ENCODE assay signal across 8 cellular contexts in the genomic region with DNA sequence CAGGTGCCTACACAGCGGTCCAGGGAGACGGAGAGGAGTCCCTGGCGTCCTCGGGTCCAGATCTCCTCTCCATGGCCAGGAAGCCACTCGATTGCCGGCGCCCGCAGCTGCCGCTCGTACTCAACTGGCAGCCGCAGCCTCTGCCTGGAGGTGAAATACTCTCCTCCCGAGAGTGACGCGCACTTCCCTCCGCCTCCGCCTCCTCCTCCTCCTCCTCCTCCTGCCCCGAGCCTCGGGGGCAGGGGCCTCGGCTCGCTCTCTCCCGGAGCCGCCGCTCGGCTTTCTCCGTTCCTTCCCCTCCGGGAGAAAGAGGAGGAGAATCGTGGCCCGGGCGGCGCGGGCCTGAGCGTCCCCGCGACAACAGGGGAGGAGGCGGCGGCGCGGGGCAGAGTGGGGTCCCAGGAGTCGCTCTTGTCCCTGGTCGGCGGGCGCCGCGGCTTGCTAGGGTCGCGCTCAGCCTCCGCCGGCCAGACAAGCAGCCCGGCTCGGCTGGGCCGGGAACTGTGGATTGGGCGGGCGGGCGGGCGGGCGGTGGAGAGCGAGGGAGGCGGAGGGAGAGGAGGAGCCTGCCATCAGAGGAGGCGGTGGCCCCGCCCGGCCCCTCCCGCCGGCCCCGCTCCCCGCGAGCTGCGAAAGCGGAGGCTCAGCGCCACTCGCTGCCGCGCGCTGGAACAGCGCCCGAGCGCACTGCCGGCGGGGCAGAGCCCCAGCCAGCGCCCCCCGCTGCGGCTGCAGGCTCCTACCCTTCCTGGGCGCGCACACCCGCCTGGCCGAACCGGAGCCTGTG. TPM values are rescaled to one million over a fixed set of nuclear protein-coding genes. Genes with fewer than 3 reads are reported as not detected.
A peak's percentile ranks its signal among the peaks of the same experiment; 100 is the strongest.
DNase-seq lines count a peak whose midpoint lies in the region; TF ChIP-seq lines count a peak whose summit lies in the region.

A gene with protein sequence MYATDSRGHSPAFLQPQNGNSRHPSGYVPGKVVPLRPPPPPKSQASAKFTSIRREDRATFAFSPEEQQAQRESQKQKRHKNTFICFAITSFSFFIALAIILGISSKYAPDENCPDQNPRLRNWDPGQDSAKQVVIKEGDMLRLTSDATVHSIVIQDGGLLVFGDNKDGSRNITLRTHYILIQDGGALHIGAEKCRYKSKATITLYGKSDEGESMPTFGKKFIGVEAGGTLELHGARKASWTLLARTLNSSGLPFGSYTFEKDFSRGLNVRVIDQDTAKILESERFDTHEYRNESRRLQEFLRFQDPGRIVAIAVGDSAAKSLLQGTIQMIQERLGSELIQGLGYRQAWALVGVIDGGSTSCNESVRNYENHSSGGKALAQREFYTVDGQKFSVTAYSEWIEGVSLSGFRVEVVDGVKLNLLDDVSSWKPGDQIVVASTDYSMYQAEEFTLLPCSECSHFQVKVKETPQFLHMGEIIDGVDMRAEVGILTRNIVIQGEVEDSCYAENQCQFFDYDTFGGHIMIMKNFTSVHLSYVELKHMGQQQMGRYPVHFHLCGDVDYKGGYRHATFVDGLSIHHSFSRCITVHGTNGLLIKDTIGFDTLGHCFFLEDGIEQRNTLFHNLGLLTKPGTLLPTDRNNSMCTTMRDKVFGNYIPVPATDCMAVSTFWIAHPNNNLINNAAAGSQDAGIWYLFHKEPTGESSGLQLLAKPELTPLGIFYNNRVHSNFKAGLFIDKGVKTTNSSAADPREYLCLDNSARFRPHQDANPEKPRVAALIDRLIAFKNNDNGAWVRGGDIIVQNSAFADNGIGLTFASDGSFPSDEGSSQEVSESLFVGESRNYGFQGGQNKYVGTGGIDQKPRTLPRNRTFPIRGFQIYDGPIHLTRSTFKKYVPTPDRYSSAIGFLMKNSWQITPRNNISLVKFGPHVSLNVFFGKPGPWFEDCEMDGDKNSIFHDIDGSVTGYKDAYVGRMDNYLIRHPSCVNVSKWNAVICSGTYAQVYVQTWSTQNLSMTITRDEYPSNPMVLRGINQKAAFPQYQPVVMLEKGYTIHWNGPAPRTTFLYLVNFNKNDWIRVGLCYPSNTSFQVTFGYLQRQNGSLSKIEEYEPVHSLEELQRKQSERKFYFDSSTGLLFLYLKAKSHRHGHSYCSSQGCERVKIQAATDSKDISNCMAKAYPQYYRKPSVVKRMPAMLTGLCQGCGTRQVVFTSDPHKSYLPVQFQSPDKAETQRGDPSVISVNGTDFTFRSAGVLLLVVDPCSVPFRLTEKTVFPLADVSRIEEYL (N-terminal part only) (minus strand): TSS at position 126 of the 787 bp plus-strand sequence. CDS start 18,140 bp downstream, outside the sequence.

- no peak within 1 kb of the TSS for H2AK5ac ChIP-seq in H9 (ENCODE audit: insufficient read length, low read length)

- no peaks in the 10 kb centered on the region; the same call in 1 of the 2 replicates for H3K27me3 ChIP-seq in H9 (ENCODE audit: insufficient read depth, low read length)
- no peaks in the 10 kb centered on the region for H3K27me3 ChIP-seq in MG63
- no peaks in the 10 kb centered on the region; the same call in 1 of the 2 replicates for H3K27me3 ChIP-seq in SK-N-SH (ENCODE audit: insufficient read depth)
- H3K27me3 ChIP-seq in suprapubic skin: no peaks in the 10 kb centered on the region

- no peak within 1 kb of the TSS for H2BK5ac ChIP-seq in H9 (ENCODE audit: insufficient read length, low read length)

- H3K9me2 ChIP-seq in SK-N-SH: no peaks in the 10 kb centered on the region

- POLR2A ChIA-PET in SK-N-SH (lab: Yijun Ruan, JAX): no interaction called here

- H3K9me3 ChIP-seq in H9 (ENCODE audit: control insufficient read depth, low read depth, low read length) (no peaks in the 10 kb centered on the region), MG63 (no peaks in the 10 kb centered on the region), SK-N-SH (no peaks in the 10 kb centered on the region), suprapubic skin (no peaks in the 10 kb centered on the region)

- TF ChIP-seq POLR2A in suprapubic skin (IDR thresholded peaks at IDR 0.05): peak; percentile 82 to 92

- no peak within 1 kb of the TSS for H3K23ac ChIP-seq in H9 (ENCODE audit: insufficient read length, low read depth, low read length)

- no peak within 1 kb of the TSS for H4K5ac ChIP-seq in H9 (ENCODE audit: insufficient read length, low read depth, low read length)

- H3K4me1 Mint-ChIP-seq in H9: peaks cover 39 to 46% of the 10 kb centered on the region in 2 experiments

- H2BK12ac ChIP-seq in H9 (ENCODE audit: insufficient read length, low read depth, low read length): no peak within 1 kb of the TSS

- peaks cover 10% of the 10 kb centered on the region for H3F3A ChIP-seq in SK-N-SH (replicated peaks; ENCODE audit: insufficient read depth)

- TF ChIP-seq CTCF in H9 (conservative IDR thresholded peaks at IDR 0.05) (peak; percentile 49), SK-N-SH (IDR thresholded peaks at IDR 0.05) (peak; percentile 49), suprapubic skin (IDR thresholded peaks at IDR 0.05) (peak in 1 of 2 donors; percentile 65)

- H2AFZ ChIP-seq in H9 (ENCODE audit: low read length) (no peak within 1 kb of the TSS), SK-N-SH (ENCODE audit: low read depth) (peak within 1 kb of the TSS; percentile 74)

- peak; percentile 79 for DNase-seq in GM04504 (ENCODE audit: low read depth)
- DNase-seq in H9: peak; percentile 91
- DNase-seq in MG63: peak; percentile 80
- peak; percentile 91 for DNase-seq in SK-N-SH
- DNase-seq in activated naive CD4-positive, alpha-beta T cell treated with anti-CD3 and anti-CD28 coated beads, Interleukin-2, amount 50 U/mL, for 16 hours: peak; percentile 91
- DNase-seq in germinal center (ENCODE audit: low spot score): peak; percentile 87
- peak; percentile 85 for DNase-seq in occipital lobe (lab: John Stamatoyannopoulos, UW)
- peak; percentile 92 to 93 for DNase-seq in suprapubic skin (ENCODE audit: low spot score in 2 of 2)

- H2BK120ac ChIP-seq in H9 (ENCODE audit: low read depth, low read length, poor library complexity, severe bottlenecking): no peak within 1 kb of the TSS

- no peak within 1 kb of the TSS for H3K27ac ChIP-seq in H9 (ENCODE audit: insufficient read length, low read depth, low read length)
- peak within 1 kb of the TSS; percentile 81; a peak in 3 of 4 replicates for H3K27ac ChIP-seq in SK-N-SH (ENCODE audit: low read depth in 2 of 2, low read length in 1 of 2)
- peak within 1 kb of the TSS; percentile 98 for H3K27ac ChIP-seq in suprapubic skin

- peaks cover 12% of the 10 kb centered on the region for H3K27me3 Mint-ChIP-seq in H9 (ENCODE audit: low read depth)

- H3K56ac ChIP-seq in H9 (ENCODE audit: insufficient read length, low read depth, low read length): peak within 1 kb of the TSS; percentile 79

- H4K20me1 ChIP-seq in H9 (ENCODE audit: control insufficient read depth, insufficient read depth, insufficient read length) (no peaks in the 10 kb centered on the region), SK-N-SH (ENCODE audit: insufficient read depth) (no peaks in the 10 kb centered on the region)

- peaks cover 0 to 5% (median 2%) of the 10 kb centered on the region in 3 experiments; a peak in 2 of 7 replicates for H3K36me3 Mint-ChIP-seq in H9 (ENCODE audit: insufficient read depth in 1 of 3, low read depth in 3 of 3)

- H3K9ac ChIP-seq in H9 (ENCODE audit: extremely low read depth, insufficient read length, low read length): peak within 1 kb of the TSS; percentile 81
- peak within 1 kb of the TSS; percentile 81 for H3K9ac ChIP-seq in SK-N-SH

- TF ChIP-seq EP300 in SK-N-SH (IDR thresholded peaks at IDR 0.05; ENCODE audit: borderline replicate concordance in 1 of 2, low read depth in 1 of 2, low read length in 1 of 2) (no peak), suprapubic skin (IDR thresholded peaks at IDR 0.05) (no peak)

- H3K36me3 ChIP-seq in MG63: no peaks in the 10 kb centered on the region
- H3K36me3 ChIP-seq in SK-N-SH (replicated peaks in 1 of 2; ENCODE audit: control insufficient read depth in 1 of 2, insufficient read depth in 2 of 2, low read length in 1 of 2): no peaks in the 10 kb centered on the region
- no peaks in the 10 kb centered on the region for H3K36me3 ChIP-seq in suprapubic skin

- H3K14ac ChIP-seq in H9 (ENCODE audit: insufficient read depth, low read length): peak within 1 kb of the TSS; percentile 69; the same call in 1 of the 2 replicates

- H3K4me3 ChIP-seq in MG63 (peak within 1 kb of the TSS; percentile 71), SK-N-SH (ENCODE audit: low read depth in 2 of 2, low read length in 1 of 2) (peak within 1 kb of the TSS; percentile 66 to 84), suprapubic skin (peak within 1 kb of the TSS; percentile 75)

- no peak within 1 kb of the TSS for H4K8ac ChIP-seq in H9 (replicated peaks; ENCODE audit: insufficient read length, low read depth, low read length)

- H2BK15ac ChIP-seq in H9 (ENCODE audit: low read depth, low read length): 0 out of 2 replicates have a peak within 1 kb of the TSS, but pooled peaks have one; percentile 33

- peak within 1 kb of the TSS; percentile 95 to 96 for H3K4me3 Mint-ChIP-seq in H9

- H3K79me2 ChIP-seq in H9 (ENCODE audit: insufficient read depth, low read length) (peaks cover 5% of the 10 kb centered on the region; the same call in 1 of the 2 replicates), SK-N-SH (ENCODE audit: insufficient read depth) (peaks cover 41% of the 10 kb centered on the region)

- CTCF ChIA-PET in SK-N-SH (lab: Yijun Ruan, JAX): interaction anchor here (0.6 to 1.7 kb wide), 4 partner anchors 84 to 484 kb away, joined by 3 to 6 read pairs (median 3); no protein-coding TSS in a partner anchor

- peaks cover 18% of the 10 kb centered on the region for H3K23me2 ChIP-seq in H9 (ENCODE audit: insufficient read length, low read depth, low read length, poor library complexity, severe bottlenecking)

- peak within 1 kb of the TSS; percentile 95 to 99 (median 97) for H3K27ac Mint-ChIP-seq in H9

- peak within 1 kb of the TSS; percentile 80 for H3K4me2 ChIP-seq in H9 (ENCODE audit: insufficient read depth, insufficient read length, low read length)
- H3K4me2 ChIP-seq in SK-N-SH: peak within 1 kb of the TSS; percentile 99

- TF ChIP-seq RAD21 in SK-N-SH (IDR thresholded peaks at IDR 0.05; ENCODE audit: low read length): peak; percentile 52

- no peak within 1 kb of the TSS for H3K4ac ChIP-seq in H9 (ENCODE audit: low read depth, low read length)

- H3T11ph ChIP-seq in H9 (ENCODE audit: low read length): no peak within 1 kb of the TSS

- no peaks in the 10 kb centered on the region for H3K79me1 ChIP-seq in H9 (ENCODE audit: insufficient read depth, low read depth, low read length, poor library complexity, severe bottlenecking)

- no peaks in the 10 kb centered on the region; a peak in 1 of 5 replicates for H3K9me3 Mint-ChIP-seq in H9

- H3K4me1 ChIP-seq in H9 (ENCODE audit: insufficient read depth, low read length) (no peaks in the 10 kb centered on the region; the same call in 1 of the 2 replicates), SK-N-SH (ENCODE audit: control insufficient read depth in 1 of 2, insufficient read depth in 2 of 2, low read depth in 1 of 2, low read length in 1 of 2) (peaks cover 8 to 24% of the 10 kb centered on the region in 2 experiments), suprapubic skin (peaks cover 42% of the 10 kb centered on the region)

- peak within 1 kb of the TSS; percentile 76 for H3K18ac ChIP-seq in H9 (ENCODE audit: insufficient read length, low read depth, low read length)

- H4K91ac ChIP-seq in H9 (ENCODE audit: insufficient read length, low read depth, low read length): no peak within 1 kb of the TSS

- no CpG with 5 or more reads among the region's 86 CpGs for WGBS in H9 (ENCODE audit: extremely low coverage, insufficient read length, low lambda C conversion rate)
- 0% methylated on average over 7 of the region's 86 CpGs for WGBS in SK-N-SH (ENCODE audit: low lambda C conversion rate)
- 0% methylated on average over 23 of the region's 86 CpGs for WGBS in suprapubic skin

- no peak within 1 kb of the TSS for H2BK20ac ChIP-seq in H9 (ENCODE audit: low read depth, low read length, poor library complexity, severe bottlenecking)

RNA-seq across cellular contexts. Expression of the gene that starts here (rescaled TPM):
- total RNA-seq in H9 (2021) (67.1 and 77.2 TPM in 2 replicates), occipital lobe (54.7 TPM), suprapubic skin (10 to 100 TPM; 48.9 to 76.2 (median 66.1) TPM)
- 0.30 and 7.8 TPM in 2 replicates for total RNA-seq in MG63 (2014; rRNA removed; shearing (Covaris generic); ENCODE audit: low replicate concordance)
- polyA plus RNA-seq in SK-N-SH (2012; rRNA removed): 39.8 and 46.0 TPM in 2 replicates
- 28.2 and 31.0 TPM in 2 replicates for polyA plus RNA-seq in SK-N-SH (2012; cell fraction: cytosol; rRNA removed)
- 48.4 and 56.5 TPM in 2 replicates for polyA plus RNA-seq in SK-N-SH (2012; cell fraction: nucleus; rRNA removed)
